In the genomic region with DNA sequence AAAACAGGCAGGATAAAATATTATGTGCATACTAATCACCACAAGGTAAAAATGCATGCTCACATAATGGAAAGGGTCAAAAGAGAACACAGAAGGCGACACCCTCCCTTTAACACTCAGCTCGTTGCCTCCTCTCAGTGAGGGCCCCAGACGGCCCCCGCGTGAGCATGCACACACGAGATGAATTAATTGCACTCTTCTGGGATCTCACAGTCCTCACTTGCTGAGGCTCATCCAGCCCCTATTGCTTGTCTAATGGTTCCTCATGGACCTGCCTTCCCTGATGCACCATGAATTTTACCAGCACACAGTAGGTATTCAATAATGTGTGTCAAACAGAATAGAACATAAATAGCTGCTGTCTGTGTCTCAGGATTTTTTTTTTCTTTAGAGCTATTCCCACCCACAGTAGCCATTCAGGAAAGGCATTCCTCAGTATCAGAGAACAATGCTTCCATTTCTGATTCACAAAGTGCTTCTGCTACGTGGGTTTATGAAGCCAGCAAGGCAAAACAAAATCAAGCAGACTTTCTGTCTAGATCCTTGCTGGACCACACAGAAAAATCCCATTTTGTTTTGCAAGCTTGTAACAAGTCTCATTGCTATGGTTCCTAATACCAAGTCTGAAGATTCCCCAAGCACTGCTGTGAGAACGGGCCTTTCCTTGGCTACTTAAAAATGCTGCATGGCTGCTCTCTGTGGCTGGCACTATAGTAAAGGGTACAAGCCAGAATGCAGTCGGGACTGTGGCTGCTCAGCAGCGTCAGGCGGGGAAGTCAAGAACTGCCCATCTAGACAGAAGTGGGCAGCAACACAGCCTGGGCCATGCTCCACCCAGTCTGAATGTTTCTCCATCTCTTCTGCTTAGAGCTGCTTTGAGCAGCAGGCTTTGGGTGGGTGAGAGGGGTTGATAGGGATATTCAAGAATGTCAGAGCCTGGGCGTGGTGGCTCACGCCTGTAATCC, we compare ENCODE assay signal across 14 cellular contexts. TPM values are rescaled to one million over a fixed set of nuclear protein-coding genes. Genes with fewer than 3 reads are reported as not detected.
A peak's percentile ranks its signal among the peaks of the same experiment; 100 is the strongest.
DNase-seq lines count a peak whose midpoint lies in the region; ATAC-seq, FAIRE-seq and TF ChIP-seq lines count a peak whose summit lies in the region.
"Had no signal": no experiment of that assay in that cellular context is flagged by ENCODE, and none has a peak within 500 bp of the region (broad histone marks: within the 10 kb centered on the region; RNA-seq: fewer than 3 reads in every experiment).

No MANE protein-coding gene starts in this region.

- intact Hi-C loops in posterior vena cava (cut with DNase I) (no loop called here), Calu3 (cut with micrococcal nuclease; ENCODE audit: unreplicated experiment) (loop anchor here (10.0 kb wide), 1 partner anchor 106 kb away; a partner anchor contains a TSS), CD14-positive monocyte (cut with micrococcal nuclease) (no loop called here)

- no peak overlapping the region for H3K4me3 Mint-ChIP-seq in Calu3 (ENCODE audit: low read depth, unreplicated experiment)
- H3K4me3 Mint-ChIP-seq in CD14-positive monocyte: no peak overlapping the region

- H3K9me1 ChIP-seq in keratinocyte (ENCODE audit: control insufficient read depth, extremely low read depth, insufficient read depth, low read length): peaks cover 2% of the 10 kb centered on the region

- no peak overlapping the region for H3K4me3 ChIP-seq in GM23248
- no peak overlapping the region for H3K4me3 ChIP-seq in cardiac fibroblast (replicated peaks in 1 of 2; ENCODE audit: low read depth in 2 of 2, low read length in 2 of 2)
- no peak overlapping the region for H3K4me3 ChIP-seq in keratinocyte (ENCODE audit: control insufficient read depth in 2 of 3, extremely low read depth in 1 of 3, insufficient read depth in 2 of 3, low read depth in 1 of 3, low read length in 3 of 3)
- H3K4me3 ChIP-seq: PC-9, spleen had no signal

- no peaks in the 10 kb centered on the region for H3K36me3 ChIP-seq in GM23248 (ENCODE audit: low read depth)
- no peaks in the 10 kb centered on the region for H3K36me3 ChIP-seq in keratinocyte (ENCODE audit: control insufficient read depth in 2 of 2, extremely low read depth in 1 of 2, insufficient read depth in 2 of 2, low read length in 2 of 2)

- no peak for FAIRE-seq in keratinocyte (lab: Jason Lieb, UNC)
- FAIRE-seq: TTC549 had no signal

- in situ Hi-C loops in GM23248 (cut with MboI): no loop called here

- no peaks in the 10 kb centered on the region for H4K20me1 ChIP-seq in GM23248 (ENCODE audit: insufficient read depth)
- no peaks in the 10 kb centered on the region for H4K20me1 ChIP-seq in keratinocyte (ENCODE audit: control insufficient read depth, extremely low read depth, insufficient read depth, low read length)

- no peaks in the 10 kb centered on the region for H3K9me3 Mint-ChIP-seq in Calu3 (ENCODE audit: low read depth, unreplicated experiment)
- peaks cover 0 to 11% (median 7%) of the 10 kb centered on the region in 7 donors for H3K9me3 Mint-ChIP-seq in CD14-positive monocyte

- dilution Hi-C loops in keratinocyte (cut with MboI; ENCODE audit: extremely low pct_ligation_motif_present, low sequenced_read_pairs): no loop called here

- CTCF ChIA-PET in Calu3 (lab: Charles Lee): no interaction called here

- peak; percentile 54 for DNase-seq in GM23248
- peak; percentile 40 to 56 for DNase-seq in cardiac fibroblast (ENCODE audit: low read depth in 2 of 2)
- no peak for DNase-seq in keratinocyte (ENCODE audit: low read depth, low spot score)
- peak; percentile 71 for DNase-seq in posterior vena cava (ENCODE audit: low spot score)
- DNase-seq in Calu3: no peak
- DNase-seq in CD14-positive monocyte (ENCODE audit: low spot score): no peak
- DNase-seq in NCI-H2029 treated with DMSO at 0.1 percent for 48 hours (lab: John Stamatoyannopoulos, UW): no peak
- DNase-seq: amniotic stem cell, NCI-H1930, PC-9, spleen had no signal

- H3K4me2 ChIP-seq in GM23248 (ENCODE audit: unreplicated experiment) (peak overlapping the region; percentile 47), keratinocyte (ENCODE audit: control insufficient read depth, extremely low read depth, insufficient read depth, low read depth, low read length) (peak overlapping the region; percentile 46)
- H3K4me2 ChIP-seq: PC-9 had no signal

- H3K79me2 ChIP-seq in GM23248 (ENCODE audit: insufficient read depth) (peaks cover 93% of the 10 kb centered on the region), keratinocyte (ENCODE audit: control insufficient read depth, insufficient read depth, low read length) (peaks cover 54% of the 10 kb centered on the region)

- H3K9ac ChIP-seq in GM23248 (peak overlapping the region; percentile 55), keratinocyte (ENCODE audit: control insufficient read depth, extremely low read depth, insufficient read depth, low read length) (no peak overlapping the region)

- no peaks in the 10 kb centered on the region for H3K9me2 ChIP-seq in GM23248 (ENCODE audit: insufficient read depth)

- peaks cover 43% of the 10 kb centered on the region for H3K4me1 ChIP-seq in GM23248 (ENCODE audit: insufficient read depth)
- H3K4me1 ChIP-seq in keratinocyte (ENCODE audit: control insufficient read depth, extremely low read depth, insufficient read depth, low read length): peaks cover 31% of the 10 kb centered on the region

- H3K36me3 Mint-ChIP-seq in Calu3 (ENCODE audit: insufficient read depth, unreplicated experiment): peaks cover 6% of the 10 kb centered on the region
- peaks cover 7 to 15% of the 10 kb centered on the region in 2 donors for H3K36me3 Mint-ChIP-seq in CD14-positive monocyte

- H2AFZ ChIP-seq in GM23248 (0 out of 2 replicates have a peak overlapping the region, but pooled peaks have one; percentile 23), keratinocyte (ENCODE audit: control insufficient read depth, low read length) (peak overlapping the region; percentile 45)
- H2AFZ ChIP-seq: PC-9 had no signal

- H3K27ac ChIP-seq in GM23248 (peak overlapping the region; percentile 72), keratinocyte (ENCODE audit: control insufficient read depth, insufficient read depth, low read length) (peak overlapping the region; percentile 32)
- H3K27ac ChIP-seq: PC-9, spleen had no signal

- H3K9me3 ChIP-seq in GM23248 (ENCODE audit: low read depth) (no peaks in the 10 kb centered on the region), keratinocyte (ENCODE audit: control insufficient read depth, low read depth, low read length) (no peaks in the 10 kb centered on the region)
- H3K9me3 ChIP-seq: spleen had no signal

- H3K27me3 Mint-ChIP-seq in Calu3 (ENCODE audit: unreplicated experiment) (no peaks in the 10 kb centered on the region), CD14-positive monocyte (ENCODE audit: low read depth in 3 of 3) (peaks cover 0 to 2% (median 0%) of the 10 kb centered on the region in 3 donors)

- H3K4me1 Mint-ChIP-seq in Calu3 (ENCODE audit: low read depth, unreplicated experiment) (peaks cover 8% of the 10 kb centered on the region), CD14-positive monocyte (peaks cover 13% of the 10 kb centered on the region)

- no peak for ATAC-seq in GM18858 (IDR thresholded peaks at IDR 0.05; ENCODE audit: unreplicated experiment)
- ATAC-seq: left lobe of liver had no signal

- BruUV-seq in Calu3 (replicated peaks; lab: Mats Ljungman, UMichigan): no TSS peak

- TF ChIP-seq CTCF in cardiac fibroblast (IDR thresholded peaks at IDR 0.05; ENCODE audit: low read depth, low read length) (no peak), keratinocyte (optimal IDR thresholded peaks at IDR 0.05 in 1 of 3, IDR thresholded peaks at IDR 0.05 in 1 of 3, conservative IDR thresholded peaks at IDR 0.05 in 1 of 3; ENCODE audit: extremely low read depth in 1 of 3, insufficient read depth in 2 of 3, low read length in 3 of 3) (no peak), Calu3 (IDR thresholded peaks at IDR 0.05; ENCODE audit: unreplicated experiment) (no peak), CD14-positive monocyte (IDR thresholded peaks at IDR 0.05) (no peak)

- H3F3A ChIP-seq in GM23248 (ENCODE audit: insufficient read depth): peaks cover 22% of the 10 kb centered on the region

- no peaks in the 10 kb centered on the region for H3K27me3 ChIP-seq in GM23248 (replicated peaks; ENCODE audit: insufficient read depth)
- H3K27me3 ChIP-seq in keratinocyte (ENCODE audit: control insufficient read depth, extremely low read depth, insufficient read depth, low read length): no peaks in the 10 kb centered on the region
- H3K27me3 ChIP-seq: spleen had no signal

- 41 to 43% methylated on average over 13 of the region's 13 CpGs for WGBS in GM23248 (ENCODE audit: low coverage in 1 of 2, low lambda C conversion rate in 2 of 2, missing lambda C conversion rate in 2 of 2), 2 experiments

- no peak overlapping the region for H3K27ac Mint-ChIP-seq in Calu3 (ENCODE audit: unreplicated experiment)
- no peak overlapping the region for H3K27ac Mint-ChIP-seq in CD14-positive monocyte

RNA-seq across cellular contexts. Expression of a gene that starts 43.5 kb away (rescaled TPM):
- 31.0 and 50.2 TPM in 2 replicates for total RNA-seq in GM23248 (2014; rRNA removed; shearing (Covaris generic))
- polyA plus RNA-seq in GM23248 (2016; fragmentation: Nextera tagmentation; extraction: Ambion mirVana) (25.5 and 27.3 TPM in 2 replicates), keratinocyte (36.3 to 54.0 TPM (median 39.5 TPM) in 3 replicates), CD14-positive monocyte (1 to 10 TPM; 1.7 to 2.8 TPM)
- polyA plus RNA-seq in keratinocyte (2011; ENCODE audit: low read depth): 35.8 TPM
- 34.8 and 46.4 TPM in 2 replicates for polyA plus RNA-seq in keratinocyte (2011; cell fraction: cytosol; rRNA removed)
- 102 and 124 TPM in 2 replicates for polyA plus RNA-seq in keratinocyte (2011; cell fraction: nucleus; rRNA removed)
- 36.3 and 51.4 TPM in 2 replicates for polyA plus RNA-seq in keratinocyte (2012; ENCODE audit: low replicate concordance)
- 58.4 to 133 TPM (median 75.2 TPM) in 3 replicates for polyA minus RNA-seq in keratinocyte
- polyA minus RNA-seq in keratinocyte (2011; cell fraction: cytosol; rRNA and poly(A)+ RNA removed): 45.7 TPM
- 76.4 and 115 TPM in 2 replicates for polyA minus RNA-seq in keratinocyte (2011; cell fraction: nucleus; rRNA and poly(A)+ RNA removed)
- total RNA-seq in posterior vena cava (10 to 100 TPM; 55.2 to 60.8 TPM), Calu3 (2022) (20.1 and 23.1 TPM in 2 replicates)

RNA-seq across cellular contexts. Expression of a gene that starts 44.0 kb away (rescaled TPM):
- total RNA-seq in GM23248 (2014; rRNA removed; shearing (Covaris generic)): 1.0 and 3.6 TPM in 2 replicates
- 2.2 and 3.2 TPM in 2 replicates for polyA plus RNA-seq in GM23248 (2016; fragmentation: Nextera tagmentation; extraction: Ambion mirVana)
- polyA plus RNA-seq in keratinocyte: 0.42 to 0.80 TPM (median 0.69 TPM) in 3 replicates
- not detected for polyA plus RNA-seq in keratinocyte (2011; ENCODE audit: low read depth)
- 0.13 and 0.19 TPM in 2 replicates for polyA plus RNA-seq in keratinocyte (2011; cell fraction: cytosol; rRNA removed)
- 0.98 and 1.1 TPM in 2 replicates for polyA plus RNA-seq in keratinocyte (2011; cell fraction: nucleus; rRNA removed)
- polyA plus RNA-seq in keratinocyte (2012; ENCODE audit: low replicate concordance): 0.93 and 1.7 TPM in 2 replicates
- polyA minus RNA-seq in keratinocyte: 0.74 to 1.9 TPM (median 1.5 TPM) in 3 replicates
- polyA minus RNA-seq in keratinocyte (2011; cell fraction: cytosol; rRNA and poly(A)+ RNA removed): not detected
- polyA minus RNA-seq in keratinocyte (2011; cell fraction: nucleus; rRNA and poly(A)+ RNA removed): 0.32 and 0.47 TPM in 2 replicates
- total RNA-seq in posterior vena cava: 1 to 10 TPM; 1.1 to 2.4 TPM
- 2.0 and 2.8 TPM in 2 replicates for total RNA-seq in Calu3 (2022)
- polyA plus RNA-seq in CD14-positive monocyte: under 1 TPM; 0.39 to 0.58 TPM

Comparison
In these comparisons a context has a peak if more than half of its experiments do, and no peak if none do; other contexts are left out.
1. DNase-seq: peak in GM23248 (single experiment), cardiac fibroblast (2 of 2) and posterior vena cava (single experiment); none in keratinocyte (single experiment), Calu3 (single experiment), CD14-positive monocyte (single experiment) and NCI-H2029 treated with DMSO at 0.1 percent for 48 hours (single experiment).